24 cellular contexts compared by ENCODE assay signal in the genomic region with DNA sequence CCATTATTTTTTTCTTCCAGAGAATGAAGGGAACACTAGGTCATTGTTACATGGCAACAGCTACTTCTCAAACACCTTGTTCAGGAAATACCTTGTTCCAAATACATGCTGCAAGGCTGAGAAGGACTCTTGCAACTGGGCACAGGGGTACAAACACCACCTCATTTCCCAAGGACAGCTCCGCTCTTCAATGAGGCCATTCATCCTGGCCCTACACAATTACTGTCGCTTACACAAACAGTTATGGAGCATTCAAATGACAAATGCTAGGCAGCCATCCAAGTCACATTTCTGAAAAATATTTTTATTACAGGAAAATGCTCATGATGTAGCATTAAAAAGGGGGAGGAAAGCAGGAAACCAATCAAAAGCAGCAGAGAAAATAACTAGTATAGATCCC.
"Had no signal": no experiment of that assay in that cellular context is flagged by ENCODE, and none has a peak within 500 bp of the region (broad histone marks: within the 10 kb centered on the region; RNA-seq: fewer than 3 reads in every experiment).

No MANE protein-coding gene starts in this region.

- DNase-seq: activated CD4-positive, alpha-beta T cell treated with anti-CD3 and anti-CD28 coated beads for 36 hours; activated CD4-positive, alpha-beta T cell treated with anti-CD3 and anti-CD28 coated beads, Interleukin-2, amount 10 ng/mL, durations not matched to agents 7 days and 5 days; activated CD4-positive, alpha-beta T cell treated with anti-CD3 and anti-CD28 coated beads, Interleukin-2, amount 50 U/mL, for 48 hours; activated CD4-positive, CD25-positive, alpha-beta regulatory T cell; activated CD4-positive, CD25-positive, alpha-beta regulatory T cell treated with anti-CD3 and anti-CD28 coated beads, Interleukin-2, amount 50 U/mL, for 72 hours; activated CD8-positive, alpha-beta memory T cell treated with anti-CD3 and anti-CD28 coated beads for 24 hours; activated CD8-positive, alpha-beta T cell treated with anti-CD3 and anti-CD28 coated beads for 36 hours; activated effector memory CD4-positive, alpha-beta T cell treated with Interleukin-2 at 50 U/mL for 16 hours; activated gamma-delta T cell treated with Interleukin-2 at 50 U/mL for 16 hours; activated naive CD4-positive, alpha-beta T cell treated with anti-CD3 and anti-CD28 coated beads, Interleukin-2, amount 50 U/mL, for 16 hours; activated naive CD4-positive, alpha-beta T cell treated with Interleukin-2 at 50 U/mL for 16 hours; activated T-cell treated with anti-CD3 and anti-CD28 coated beads, Interleukin-2, amount 50 U/mL, for 4 hours; amniotic stem cell; anterior cingulate cortex; central memory CD4-positive, alpha-beta T cell; cerebellar nuclear complex; colonic mucosa; effector CD4-positive, alpha-beta T cell; effector memory CD8-positive, alpha-beta T cell; esophagus squamous epithelium; head of caudate nucleus; T-helper 2 cell had no signal

- H3K36me3 Mint-ChIP-seq: activated naive CD8-positive, alpha-beta T cell had no signal

- ATAC-seq: activated CD4-positive, alpha-beta T cell treated with anti-CD3 and anti-CD28 coated beads for 36 hours; activated CD8-positive, alpha-beta T cell treated with anti-CD3 and anti-CD28 coated beads for 36 hours; activated T-cell treated with anti-CD3 and anti-CD28 coated beads, Interleukin-2, amount 50 U/mL, for 4 hours; activated T-helper 17 cell treated with anti-CD3 and anti-CD28 coated beads, Interleukin-2, amount 50 U/mL, for 72 hours; effector memory CD8-positive, alpha-beta T cell had no signal

- H3K4me3 Mint-ChIP-seq: activated CD4-positive, alpha-beta T cell treated with anti-CD3 and anti-CD28 coated beads for 36 hours; activated CD4-positive, alpha-beta T cell treated with anti-CD3 and anti-CD28 coated beads, Interleukin-2, amount 10 ng/mL, durations not matched to agents 7 days and 5 days; activated CD8-positive, alpha-beta T cell treated with anti-CD3 and anti-CD28 coated beads for 36 hours; activated naive CD8-positive, alpha-beta T cell; activated T-cell treated with anti-CD3 and anti-CD28 coated beads, Interleukin-2, amount 50 U/mL, for 4 hours; activated T-helper 17 cell treated with anti-CD3 and anti-CD28 coated beads, Interleukin-2, amount 50 U/mL, for 72 hours; effector memory CD8-positive, alpha-beta T cell had no signal

- H3K4me1 Mint-ChIP-seq: activated CD4-positive, alpha-beta T cell treated with anti-CD3 and anti-CD28 coated beads for 36 hours; activated CD4-positive, alpha-beta T cell treated with anti-CD3 and anti-CD28 coated beads, Interleukin-2, amount 10 ng/mL, durations not matched to agents 7 days and 5 days; activated T-helper 17 cell treated with anti-CD3 and anti-CD28 coated beads, Interleukin-2, amount 50 U/mL, for 72 hours had no signal

- H3K9me3 Mint-ChIP-seq: activated CD4-positive, alpha-beta T cell treated with anti-CD3 and anti-CD28 coated beads, Interleukin-2, amount 10 ng/mL, durations not matched to agents 7 days and 5 days; activated CD8-positive, alpha-beta T cell treated with anti-CD3 and anti-CD28 coated beads for 36 hours; activated T-cell treated with anti-CD3 and anti-CD28 coated beads, Interleukin-2, amount 50 U/mL, for 4 hours had no signal

- H3K27me3 Mint-ChIP-seq: activated CD4-positive, alpha-beta T cell treated with anti-CD3 and anti-CD28 coated beads, Interleukin-2, amount 10 ng/mL, durations not matched to agents 7 days and 5 days; activated CD8-positive, alpha-beta T cell treated with anti-CD3 and anti-CD28 coated beads for 36 hours; activated T-helper 17 cell treated with anti-CD3 and anti-CD28 coated beads, Interleukin-2, amount 50 U/mL, for 72 hours; effector memory CD8-positive, alpha-beta T cell had no signal

- H3K27ac Mint-ChIP-seq: activated CD4-positive, alpha-beta T cell treated with anti-CD3 and anti-CD28 coated beads for 36 hours; activated CD4-positive, alpha-beta T cell treated with anti-CD3 and anti-CD28 coated beads, Interleukin-2, amount 10 ng/mL, durations not matched to agents 7 days and 5 days; activated CD8-positive, alpha-beta T cell treated with anti-CD3 and anti-CD28 coated beads for 36 hours; activated naive CD8-positive, alpha-beta T cell; activated T-helper 17 cell treated with anti-CD3 and anti-CD28 coated beads, Interleukin-2, amount 50 U/mL, for 72 hours; effector memory CD8-positive, alpha-beta T cell had no signal
